Comparison of ENCODE assay signal across 10 cellular contexts in the genomic region with DNA sequence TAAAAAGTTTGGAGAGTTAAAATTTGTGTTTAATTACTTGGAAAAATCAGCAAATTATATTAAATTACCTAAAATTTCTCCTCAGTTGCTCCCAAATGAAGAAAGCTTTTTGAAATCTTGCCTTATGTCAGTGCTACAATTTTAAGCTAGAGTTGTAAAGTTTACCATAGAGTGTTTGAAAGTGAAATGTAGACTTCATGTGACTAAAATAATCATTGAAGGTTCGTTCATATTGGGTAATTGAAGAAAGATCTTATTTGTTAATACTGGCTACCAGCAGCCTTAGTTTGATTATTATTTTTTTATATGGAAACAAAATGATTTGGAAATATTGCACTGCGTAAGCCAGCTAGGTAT. TPM values are rescaled to one million over a fixed set of nuclear protein-coding genes. Genes with fewer than 3 reads are reported as not detected.
DNase-seq lines count a peak whose midpoint lies in the region; FAIRE-seq and TF ChIP-seq lines count a peak whose summit lies in the region.
"Had no signal": no experiment of that assay in that cellular context is flagged by ENCODE, and none has a peak within 500 bp of the region (broad histone marks: within the 10 kb centered on the region; RNA-seq: fewer than 3 reads in every experiment).

No MANE protein-coding gene starts in this region.

- H2AFZ ChIP-seq in endothelial cell of umbilical vein (ENCODE audit: low read depth, low read length) = no peak overlapping the region

- TF ChIP-seq POLR2A in endothelial cell of umbilical vein (IDR thresholded peaks at IDR 0.05; ENCODE audit: low read depth, low read length) = no peak

- peak overlapping the region; percentile 97 for H3K4me2 ChIP-seq in endothelial cell of umbilical vein (ENCODE audit: insufficient read depth, low read length)

- H3K27me3 Mint-ChIP-seq in T-helper 2 cell treated with Interferon-gamma antibody and Interleukin-4, amounts not matched to agents 5 μg/mL and 100 μg/mL, for 36 hours (ENCODE audit: low read depth) = no peaks in the 10 kb centered on the region
- H3K27me3 Mint-ChIP-seq in Caco-2 (ENCODE audit: insufficient read depth, unreplicated experiment) = no peaks in the 10 kb centered on the region

- CTCF ChIA-PET in endothelial cell of umbilical vein (lab: Charles Lee) = interaction anchor here (1.3 kb wide), 1 partner anchor 104 kb away, joined by 3 read pairs; no protein-coding TSS in a partner anchor
- CTCF ChIA-PET in Caco-2 (lab: Charles Lee) = no interaction called here

- no peaks in the 10 kb centered on the region for H3K9me1 ChIP-seq in endothelial cell of umbilical vein (replicated peaks; ENCODE audit: control insufficient read depth, extremely low read depth, insufficient read depth, low read length)

- peaks cover 90% of the 10 kb centered on the region for H3K79me2 ChIP-seq in endothelial cell of umbilical vein (ENCODE audit: control insufficient read depth, insufficient read depth, low read length)

- H3K4me3 ChIP-seq in SJSA1 (no peak overlapping the region), endothelial cell of umbilical vein (replicated peaks in 1 of 3; ENCODE audit: insufficient read depth in 1 of 3, low read depth in 1 of 3, low read length in 3 of 3) (peak overlapping the region in 2 of 3 experiments; percentile 14 to 94), skeletal muscle tissue (ENCODE audit: low read length in 3 of 3) (peak overlapping the region in 1 of 3 donors; percentile 20), Caco-2 (ENCODE audit: low read depth, low read length) (no peak overlapping the region)

- BruUV-seq in endothelial cell of umbilical vein (replicated peaks; lab: Mats Ljungman, UMichigan) (no TSS peak), Caco-2 (replicated peaks; lab: Mats Ljungman, UMichigan) (no TSS peak)

- dilution Hi-C loops in endothelial cell of umbilical vein (cut with MboI; ENCODE audit: extremely low pct_ligation_motif_present, low sequenced_read_pairs) = no loop called here

- FAIRE-seq in endothelial cell of umbilical vein (lab: Jason Lieb, UNC) = no peak

- H4K20me1 ChIP-seq in endothelial cell of umbilical vein (replicated peaks; ENCODE audit: control insufficient read depth, extremely low read depth, insufficient read depth, low read length) = no peaks in the 10 kb centered on the region

- H3K4me1 ChIP-seq in SJSA1 (replicated peaks) (peaks cover 56% of the 10 kb centered on the region), endothelial cell of umbilical vein (ENCODE audit: control insufficient read depth, extremely low read depth, insufficient read depth, low read length) (peaks cover 62% of the 10 kb centered on the region), skeletal muscle tissue (ENCODE audit: control insufficient read depth in 3 of 3, insufficient read depth in 3 of 3, low read length in 3 of 3) (peaks cover 27 to 50% (median 42%) of the 10 kb centered on the region in 3 donors), Caco-2 (peaks cover 36% of the 10 kb centered on the region)

- peak overlapping the region; percentile 87 for H3K27ac Mint-ChIP-seq in T-helper 2 cell treated with Interferon-gamma antibody and Interleukin-4, amounts not matched to agents 5 μg/mL and 100 μg/mL, for 36 hours
- no peak overlapping the region for H3K27ac Mint-ChIP-seq in Caco-2 (ENCODE audit: unreplicated experiment)

- H3K36me3 Mint-ChIP-seq in T-helper 2 cell treated with Interferon-gamma antibody and Interleukin-4, amounts not matched to agents 5 μg/mL and 100 μg/mL, for 36 hours (ENCODE audit: low read depth) = peaks cover 21% of the 10 kb centered on the region
- peaks cover 15% of the 10 kb centered on the region for H3K36me3 Mint-ChIP-seq in Caco-2 (ENCODE audit: insufficient read depth, unreplicated experiment)

- POLR2A ChIA-PET in endothelial cell of umbilical vein (lab: Charles Lee) = no interaction called here
- POLR2A ChIA-PET in Caco-2 (lab: Charles Lee) = interaction anchor here (1.0 kb wide), 1 partner anchor 15 kb away, joined by 3 read pairs; no protein-coding TSS in a partner anchor

- no peaks in the 10 kb centered on the region for H3K9me3 ChIP-seq in SJSA1 (replicated peaks)
- no peaks in the 10 kb centered on the region for H3K9me3 ChIP-seq in endothelial cell of umbilical vein (replicated peaks; ENCODE audit: control insufficient read depth, insufficient read depth, low read length)
- no peaks in the 10 kb centered on the region for H3K9me3 ChIP-seq in skeletal muscle tissue (ENCODE audit: control insufficient read depth in 3 of 3, low read length in 3 of 3)
- no peaks in the 10 kb centered on the region for H3K9me3 ChIP-seq in Caco-2

- no peaks in the 10 kb centered on the region for H3K9me3 Mint-ChIP-seq in T-helper 2 cell treated with Interferon-gamma antibody and Interleukin-4, amounts not matched to agents 5 μg/mL and 100 μg/mL, for 36 hours
- no peaks in the 10 kb centered on the region for H3K9me3 Mint-ChIP-seq in Caco-2 (ENCODE audit: unreplicated experiment)

- peaks cover 20% of the 10 kb centered on the region for H3K36me3 ChIP-seq in SJSA1
- H3K36me3 ChIP-seq in endothelial cell of umbilical vein (ENCODE audit: control insufficient read depth in 2 of 2, extremely low read depth in 1 of 2, insufficient read depth in 2 of 2, low read length in 2 of 2) = no peaks in the 10 kb centered on the region
- H3K36me3 ChIP-seq in skeletal muscle tissue (ENCODE audit: control insufficient read depth in 3 of 3, insufficient read depth in 3 of 3, low read length in 3 of 3) = no peaks in the 10 kb centered on the region
- H3K36me3 ChIP-seq in Caco-2 (ENCODE audit: control insufficient read depth, insufficient read depth, low read length) = no peaks in the 10 kb centered on the region

- H3K9ac ChIP-seq in endothelial cell of umbilical vein (replicated peaks; ENCODE audit: extremely low read depth, insufficient read depth, low read length) = peak overlapping the region; percentile 98
- peak overlapping the region in 1 of 3 donors; percentile 94 for H3K9ac ChIP-seq in skeletal muscle tissue (ENCODE audit: low read depth in 1 of 3, low read length in 3 of 3)

- H3K27ac ChIP-seq in SJSA1 = peak overlapping the region; percentile 52; the same call in 1 of the 2 replicates
- H3K27ac ChIP-seq in endothelial cell of umbilical vein (ENCODE audit: insufficient read depth, low read depth, low read length) = peak overlapping the region; percentile 95
- peak overlapping the region; percentile 99 for H3K27ac ChIP-seq in skeletal muscle tissue (ENCODE audit: low read depth, low read length)

- DNase-seq in T-helper 2 cell treated with Interferon-gamma antibody and Interleukin-4, amounts not matched to agents 5 μg/mL and 100 μg/mL, for 36 hours (ENCODE audit: low spot score) = no peak
- DNase-seq in T-helper 2 cell (no peak), SJSA1 (ENCODE audit: low read depth in 1 of 2, low spot score in 2 of 2) (no peak), endothelial cell of umbilical vein (ENCODE audit: low read depth, low spot score) (no peak), Caco-2 (no peak), DMS 273 treated with DMSO at 0.1 percent for 48 hours (lab: John Stamatoyannopoulos, UW) (no peak), G401 (ENCODE audit: low spot score) (no peak)
- DNase-seq: caudate nucleus, NCI-H446 treated with DMSO at 0.1 percent for 48 hours had no signal

- H3K27me3 ChIP-seq in SJSA1 (replicated peaks) = no peaks in the 10 kb centered on the region
- no peaks in the 10 kb centered on the region for H3K27me3 ChIP-seq in endothelial cell of umbilical vein (ENCODE audit: control insufficient read depth in 2 of 2, insufficient read depth in 2 of 2, low read length in 2 of 2)
- H3K27me3 ChIP-seq in skeletal muscle tissue (ENCODE audit: control insufficient read depth in 3 of 3, insufficient read depth in 3 of 3, low read length in 3 of 3) = no peaks in the 10 kb centered on the region
- no peaks in the 10 kb centered on the region for H3K27me3 ChIP-seq in Caco-2 (replicated peaks; ENCODE audit: control insufficient read depth, insufficient read depth, low read length)

- H3K4me3 Mint-ChIP-seq in T-helper 2 cell treated with Interferon-gamma antibody and Interleukin-4, amounts not matched to agents 5 μg/mL and 100 μg/mL, for 36 hours = peak overlapping the region; percentile 85
- no peak overlapping the region for H3K4me3 Mint-ChIP-seq in Caco-2 (ENCODE audit: unreplicated experiment)

- in situ Hi-C loops in G401 (cut with HindIII; ENCODE audit: low sequenced_read_pairs) = no loop called here

- H3K4me1 Mint-ChIP-seq in T-helper 2 cell treated with Interferon-gamma antibody and Interleukin-4, amounts not matched to agents 5 μg/mL and 100 μg/mL, for 36 hours (ENCODE audit: low read depth) = peaks cover 58% of the 10 kb centered on the region
- peaks cover 41% of the 10 kb centered on the region for H3K4me1 Mint-ChIP-seq in Caco-2 (ENCODE audit: low read depth, unreplicated experiment)

- intact Hi-C loops in endothelial cell of umbilical vein (cut with micrococcal nuclease) = loop anchor here (5.0 to 10.0 kb wide), 4 partner anchors 66 to 386 kb away; no protein-coding TSS in a partner anchor
- intact Hi-C loops in Caco-2 (cut with micrococcal nuclease; ENCODE audit: unreplicated experiment) = loop anchor here (5.0 kb wide), 1 partner anchor 114 kb away; no protein-coding TSS in a partner anchor

- TF ChIP-seq CTCF in endothelial cell of umbilical vein (IDR thresholded peaks at IDR 0.05; ENCODE audit: extremely low read depth in 1 of 2, insufficient read depth in 1 of 2, low read depth in 1 of 2, low read length in 2 of 2) (no peak), Caco-2 (IDR thresholded peaks at IDR 0.05; ENCODE audit: insufficient read depth in 1 of 2, low read depth in 1 of 2, low read length in 1 of 2, severe bottlenecking in 1 of 2, unreplicated experiment in 1 of 2) (no peak)

TF ChIP-seq in endothelial cell of umbilical vein, 7 proteins besides CTCF, POLR2A, EP300 and RAD21 (continues in another document):
- TF ChIP-seq POLR2AphosphoS5 (IDR thresholded peaks at IDR 0.05; ENCODE audit: insufficient read depth, low read depth, low read length) (no peak), JUN (IDR thresholded peaks at IDR 0.05; ENCODE audit: borderline replicate concordance, insufficient read depth, insufficient read length, low read depth) (no peak), GATA2 (IDR thresholded peaks at IDR 0.05; ENCODE audit: insufficient read depth, insufficient read length, low read depth, low read length) (no peak), MYC (IDR thresholded peaks at IDR 0.05; ENCODE audit: low read depth, low read length) (no peak)

RNA-seq across cellular contexts. Expression of gene DYRK1A, which starts 4.4 kb away (rescaled TPM):
- total RNA-seq in SJSA1 (2014; rRNA removed; shearing (Covaris generic)) = 39.3 and 51.3 TPM in 2 replicates
- total RNA-seq in endothelial cell of umbilical vein (51.8 TPM in 2 replicates), skeletal muscle tissue (104 TPM), Caco-2 (2022) (50.9 and 51.5 TPM in 2 replicates)
- 53.7 and 56.5 TPM in 2 replicates for polyA plus RNA-seq in endothelial cell of umbilical vein
- polyA plus RNA-seq in endothelial cell of umbilical vein (2011; cell fraction: cytosol; rRNA removed) = 26.4 and 27.6 TPM in 2 replicates
- 170 and 171 TPM in 2 replicates for polyA plus RNA-seq in endothelial cell of umbilical vein (2011; cell fraction: nucleus; rRNA removed)
- 19.3 and 21.1 TPM in 2 replicates for polyA plus RNA-seq in endothelial cell of umbilical vein (2012)
- 159 and 164 TPM in 2 replicates for polyA minus RNA-seq in endothelial cell of umbilical vein
- 50.5 TPM for polyA minus RNA-seq in endothelial cell of umbilical vein (2011; cell fraction: cytosol; rRNA and poly(A)+ RNA removed)
- 174 and 262 TPM in 2 replicates for polyA minus RNA-seq in endothelial cell of umbilical vein (2011; cell fraction: nucleus; rRNA and poly(A)+ RNA removed)
- 36.5 and 51.4 TPM in 2 replicates for total RNA-seq in G401 (2014; rRNA removed; shearing (Covaris generic))

Comparison
In these comparisons a context has a peak if more than half of its experiments do, and no peak if none do; other contexts are left out.
1. H3K4me3 ChIP-seq: peak in endothelial cell of umbilical vein (2 of 3); none in SJSA1 (single experiment) and Caco-2 (single experiment).
2. Peak in every context shown above with its lines, with median percentiles within 50 percentile points of each other: H3K27ac ChIP-seq.